ENCODE assay signal across 15 cellular contexts in genomic region chr3:194481103-194481502, GRCh38. TPM values are rescaled to one million over a fixed set of nuclear protein-coding genes. Genes with fewer than 3 reads are reported as not detected.
A peak's percentile ranks its signal among the peaks of the same experiment; 100 is the strongest.
DNase-seq lines count a peak whose midpoint lies in the region; ATAC-seq and TF ChIP-seq lines count a peak whose summit lies in the region.
"Had no signal": no experiment of that assay in that cellular context is flagged by ENCODE, and none has a peak within 500 bp of the region (broad histone marks: within the 10 kb centered on the region; RNA-seq: fewer than 3 reads in every experiment).

No MANE protein-coding gene starts in this region.

- CTCF ChIA-PET in activated naive CD4-positive, alpha-beta T cell treated with anti-CD3 and anti-CD28 coated beads for 36 hours (lab: Charles Lee), result interaction anchor here (0.7 kb wide), 2 partner anchors 11 to 205 kb away, joined by 3 to 4 read pairs; no protein-coding TSS in a partner anchor

- no peak for TF ChIP-seq CTCF in thoracic aorta (IDR thresholded peaks at IDR 0.05)
- TF ChIP-seq CTCF in tibial nerve (IDR thresholded peaks at IDR 0.05), result no peak

- H3K4me1 ChIP-seq in thoracic aorta (ENCODE audit: control insufficient read depth in 1 of 2, low read depth in 2 of 2), result peaks cover 20 to 57% of the 10 kb centered on the region in 2 donors
- peaks cover 0 to 55% (median 14%) of the 10 kb centered on the region in 4 donors for H3K4me1 ChIP-seq in tibial nerve

- no peak for TF ChIP-seq EP300 in tibial nerve (IDR thresholded peaks at IDR 0.05)

- H3K36me3 Mint-ChIP-seq in activated naive CD4-positive, alpha-beta T cell treated with anti-CD3 and anti-CD28 coated beads for 36 hours (ENCODE audit: low read depth), result peaks cover 20% of the 10 kb centered on the region

- H3K27me3 ChIP-seq in thoracic aorta (replicated peaks; ENCODE audit: insufficient read depth) (no peaks in the 10 kb centered on the region), tibial nerve (no peaks in the 10 kb centered on the region)
- H3K27me3 ChIP-seq: neural progenitor cell, vagina had no signal

- peaks cover 55% of the 10 kb centered on the region for H3K4me1 Mint-ChIP-seq in activated naive CD4-positive, alpha-beta T cell treated with anti-CD3 and anti-CD28 coated beads for 36 hours (ENCODE audit: low read depth)

- peak overlapping the region; percentile 74 for H3K27ac Mint-ChIP-seq in activated naive CD4-positive, alpha-beta T cell treated with anti-CD3 and anti-CD28 coated beads for 36 hours
- H3K27ac Mint-ChIP-seq: neural progenitor cell had no signal

- H3K4me3 Mint-ChIP-seq in activated naive CD4-positive, alpha-beta T cell treated with anti-CD3 and anti-CD28 coated beads for 36 hours, result no peak overlapping the region
- H3K4me3 Mint-ChIP-seq: neural progenitor cell had no signal

- H3K4me3 ChIP-seq in thoracic aorta (no peak overlapping the region), tibial nerve (no peak overlapping the region)
- H3K4me3 ChIP-seq: neural progenitor cell, vagina had no signal

- H3K9me3 Mint-ChIP-seq in activated naive CD4-positive, alpha-beta T cell treated with anti-CD3 and anti-CD28 coated beads for 36 hours, result no peaks in the 10 kb centered on the region
- H3K9me3 Mint-ChIP-seq: neural progenitor cell had no signal

- no peak for TF ChIP-seq POLR2A in tibial nerve (IDR thresholded peaks at IDR 0.05)

- peak overlapping the region; percentile 24 for H3K27ac ChIP-seq in epithelial cell of prostate
- H3K27ac ChIP-seq in thoracic aorta, result peak overlapping the region; percentile 20 to 47
- H3K27ac ChIP-seq in substantia nigra (ENCODE audit: low read depth, low read length, poor library complexity, severe bottlenecking), result no peak overlapping the region
- peak overlapping the region in 2 of 4 donors; percentile 35 to 46 for H3K27ac ChIP-seq in tibial nerve
- H3K27ac ChIP-seq: C4-2B, neural progenitor cell, vagina had no signal

- no peak for ATAC-seq in thoracic aorta (ENCODE audit: insufficient number of reproducible peaks, low FRiP score, low read depth)

- intact Hi-C loops in activated naive CD4-positive, alpha-beta T cell treated with anti-CD3 and anti-CD28 coated beads for 36 hours (cut with micrococcal nuclease), result no loop called here

- H3K9me3 ChIP-seq in thoracic aorta (no peaks in the 10 kb centered on the region), tibial nerve (no peaks in the 10 kb centered on the region)
- H3K9me3 ChIP-seq: vagina had no signal

- H3K27me3 Mint-ChIP-seq in activated naive CD4-positive, alpha-beta T cell treated with anti-CD3 and anti-CD28 coated beads for 36 hours (ENCODE audit: low read depth), result no peaks in the 10 kb centered on the region

- H3K36me3 ChIP-seq in thoracic aorta (no peaks in the 10 kb centered on the region), tibial nerve (no peaks in the 10 kb centered on the region)
- H3K36me3 ChIP-seq: neural progenitor cell had no signal

- no peak for DNase-seq in activated naive CD4-positive, alpha-beta T cell treated with anti-CD3 and anti-CD28 coated beads for 36 hours
- no peak for DNase-seq in activated naive CD4-positive, alpha-beta T cell (lab: John Stamatoyannopoulos, UW)
- peak; percentile 78 for DNase-seq in RPMI7951 (ENCODE audit: low read depth)
- no peak for DNase-seq in epithelial cell of prostate (ENCODE audit: low read depth, low spot score)
- no peak for DNase-seq in thoracic aorta (ENCODE audit: low spot score)
- DNase-seq in substantia nigra (lab: John Stamatoyannopoulos, UW), result no peak
- no peak for DNase-seq in iPS-NIHi11 (ENCODE audit: low spot score)
- DNase-seq in tibial nerve (ENCODE audit: low spot score in 2 of 2), result no peak
- DNase-seq: activated CD4-positive, CD25-positive, alpha-beta regulatory T cell treated with anti-CD3 and anti-CD28 coated beads, Interleukin-2, amount 50 U/mL, for 72 hours; NCI-H1105; RPMI8226; stimulated activated CD4-positive, alpha-beta T cell treated with anti-CD3 and anti-CD28 coated beads, Interleukin-4, amount 100 ng/mL, for 4 hours had no signal

RNA-seq across cellular contexts. Expression of gene ATP13A3, which starts 5.7 kb away (rescaled TPM):
- 10 to 100 TPM; 88.4 to 92.3 TPM for total RNA-seq in activated naive CD4-positive, alpha-beta T cell treated with anti-CD3 and anti-CD28 coated beads for 36 hours
- total RNA-seq in RPMI7951 (2014; rRNA removed; shearing (Covaris generic)), result 123 and 126 TPM in 2 replicates
- 100 to 1,000 TPM; 188 to 361 TPM for total RNA-seq in thoracic aorta
- total RNA-seq in tibial nerve, result 100 to 1,000 TPM in 2 of 4 donors, 10 to 100 TPM in 2; 84.6 to 106 (median 101) TPM
